ENCODE assay signal across 1 cellular context in genomic region chr1:223710179-223711133, GRCh38.
TF ChIP-seq lines count a peak whose summit lies in the region.

No MANE protein-coding gene starts in this region.

TF ChIP-seq in K562, 482 proteins besides CTCF, POLR2A, EP300 and RAD21 (continued from another document):
- TF ChIP-seq THAP12 (CRISPR knock-in tag; IDR thresholded peaks at IDR 0.05) = no peak
